ENCODE assay signal across 24 cellular contexts in genomic region chr6:75893776-75894152, GRCh38.
DNase-seq lines count a peak whose midpoint lies in the region; ATAC-seq and TF ChIP-seq lines count a peak whose summit lies in the region.
"Had no signal": no experiment of that assay in that cellular context is flagged by ENCODE, and none has a peak within 500 bp of the region (broad histone marks: within the 10 kb centered on the region; RNA-seq: fewer than 3 reads in every experiment).

No MANE protein-coding gene starts in this region.

- CTCF ChIA-PET in PC-3 (lab: Charles Lee): interaction anchor here (1.0 kb wide), 3 partner anchors 11 to 41 kb away, joined by 3 to 4 read pairs (median 3); no protein-coding TSS in a partner anchor

- peak overlapping the region; percentile 20 for H3K27ac Mint-ChIP-seq in osteocyte (ENCODE audit: unreplicated experiment)
- H3K27ac Mint-ChIP-seq: activated B cell treated with CpG ODN at 0.5 μM for 24 hours; activated CD4-positive, alpha-beta memory T cell treated with anti-CD3 and anti-CD28 coated beads for 36 hours; B cell; stimulated activated naive CD8-positive, alpha-beta T cell treated with anti-CD3 and anti-CD28 coated beads, Interleukin-15, amount 100 ng/mL, for 72 hours; T-helper 1 cell treated with Interleukin-12 subunit alpha and Interleukin-12 subunit beta and Interleukin-4 antibody, amounts not matched to agents 30 μg/mL and 1 μg/mL, for 36 hours had no signal

- no peak overlapping the region for H3K27ac ChIP-seq in PC-3 (ENCODE audit: low read length)
- H3K27ac ChIP-seq: 22Rv1, HL-60, left lung, psoas muscle, SJCRH30, transverse colon had no signal

- peaks cover 23% of the 10 kb centered on the region for H3K36me3 Mint-ChIP-seq in osteocyte (ENCODE audit: unreplicated experiment)
- H3K36me3 Mint-ChIP-seq: activated CD4-positive, alpha-beta memory T cell treated with anti-CD3 and anti-CD28 coated beads for 36 hours had no signal

- ATAC-seq in HG03064 (IDR thresholded peaks at IDR 0.05; ENCODE audit: low read depth, unreplicated experiment) (peak; percentile 13), PC-3 (no peak)
- ATAC-seq: stimulated activated naive CD8-positive, alpha-beta T cell treated with anti-CD3 and anti-CD28 coated beads, Interleukin-15, amount 100 ng/mL, for 72 hours had no signal

- no peaks in the 10 kb centered on the region for H3K27me3 Mint-ChIP-seq in osteocyte (ENCODE audit: unreplicated experiment)
- H3K27me3 Mint-ChIP-seq: activated CD4-positive, alpha-beta memory T cell treated with anti-CD3 and anti-CD28 coated beads for 36 hours; B cell; central memory CD8-positive, alpha-beta T cell; stimulated activated naive CD8-positive, alpha-beta T cell treated with anti-CD3 and anti-CD28 coated beads, Interleukin-15, amount 100 ng/mL, for 72 hours had no signal

- H3K4me1 ChIP-seq in PC-3 (ENCODE audit: insufficient read depth, low read length): no peaks in the 10 kb centered on the region
- H3K4me1 ChIP-seq: left lung, psoas muscle, SJCRH30, transverse colon had no signal

- H3K79me2 ChIP-seq in PC-3 (ENCODE audit: low read length): no peaks in the 10 kb centered on the region

- H3K4me3 Mint-ChIP-seq in osteocyte (ENCODE audit: unreplicated experiment): no peak overlapping the region
- H3K4me3 Mint-ChIP-seq: activated B cell treated with CpG ODN at 0.5 μM for 24 hours; activated CD4-positive, alpha-beta memory T cell treated with anti-CD3 and anti-CD28 coated beads for 36 hours; B cell; central memory CD8-positive, alpha-beta T cell; stimulated activated naive CD8-positive, alpha-beta T cell treated with anti-CD3 and anti-CD28 coated beads, Interleukin-15, amount 100 ng/mL, for 72 hours; T-helper 1 cell treated with Interleukin-12 subunit alpha and Interleukin-12 subunit beta and Interleukin-4 antibody, amounts not matched to agents 30 μg/mL and 1 μg/mL, for 36 hours had no signal

- intact Hi-C loops in PC-3 (cut with micrococcal nuclease): loop anchor here (1.0 to 5.0 kb wide), 3 partner anchors 36 to 1564 kb away; no protein-coding TSS in a partner anchor

- TF ChIP-seq CTCF in osteocyte (IDR thresholded peaks at IDR 0.05) (no peak), PC-3 (conservative IDR thresholded peaks at IDR 0.05; ENCODE audit: low read depth, low read length) (no peak)

- no peaks in the 10 kb centered on the region for H3K9me2 ChIP-seq in PC-3 (replicated peaks; ENCODE audit: low read length)

- no peaks in the 10 kb centered on the region for H4K20me1 ChIP-seq in PC-3 (ENCODE audit: low read length)

- no peak overlapping the region for H3K4me2 ChIP-seq in PC-3 (ENCODE audit: low read length)

- no peaks in the 10 kb centered on the region for H3K9me3 ChIP-seq in PC-3 (ENCODE audit: low read length)
- H3K9me3 ChIP-seq: left lung, psoas muscle, SJCRH30, transverse colon had no signal

- H3F3A ChIP-seq in PC-3 (ENCODE audit: low read length, unreplicated experiment): no peaks in the 10 kb centered on the region

- no peak overlapping the region for H2AFZ ChIP-seq in PC-3 (ENCODE audit: low read length)

- no peaks in the 10 kb centered on the region; the same call in 1 of the 2 replicates for H3K36me3 ChIP-seq in PC-3 (ENCODE audit: low read depth, low read length)
- H3K36me3 ChIP-seq: SJCRH30 had no signal

- peaks cover 5% of the 10 kb centered on the region for H3K4me1 Mint-ChIP-seq in osteocyte (ENCODE audit: unreplicated experiment)
- H3K4me1 Mint-ChIP-seq: activated B cell treated with CpG ODN at 0.5 μM for 24 hours; B cell; stimulated activated naive CD8-positive, alpha-beta T cell treated with anti-CD3 and anti-CD28 coated beads, Interleukin-15, amount 100 ng/mL, for 72 hours had no signal

- no TSS peak for BruUV-seq in PC-3 (replicated peaks; lab: Mats Ljungman, UMichigan)

- DNase-seq in DMS53 (lab: John Stamatoyannopoulos, UW) (peak; percentile 19), DMS53 treated with DMSO at 0.1 percent for 48 hours (lab: John Stamatoyannopoulos, UW; ENCODE audit: unreplicated experiment) (no peak), OCI-M1 (lab: John Stamatoyannopoulos, UW) (peak; percentile 66), osteocyte (ENCODE audit: extremely low spot score, unreplicated experiment) (no peak), PC-3 (no peak), activated gamma-delta T cell (lab: John Stamatoyannopoulos, UW) (no peak), GOT3 (lab: John Stamatoyannopoulos, UW) (no peak)
- DNase-seq: activated B cell treated with CpG ODN at 0.5 μM for 24 hours; activated CD4-positive, alpha-beta memory T cell treated with anti-CD3 and anti-CD28 coated beads for 36 hours; activated naive CD4-positive, alpha-beta T cell treated with Interleukin-2 at 50 U/mL for 16 hours; activated T-cell treated with anti-CD3 and anti-CD28 coated beads for 4 hours; effector CD4-positive, alpha-beta T cell; left lung; psoas muscle; stimulated activated CD4-positive, alpha-beta T cell treated with anti-CD3 and anti-CD28 coated beads, Interleukin-4, amount 100 ng/mL, for 1 hour; stimulated activated naive CD8-positive, alpha-beta T cell treated with anti-CD3 and anti-CD28 coated beads, Interleukin-15, amount 100 ng/mL, for 72 hours; transverse colon had no signal

- no peaks in the 10 kb centered on the region for H3K27me3 ChIP-seq in PC-3 (ENCODE audit: low read length)
- H3K27me3 ChIP-seq: left lung, SJCRH30, transverse colon had no signal

- no peak overlapping the region for H3K9ac ChIP-seq in PC-3 (ENCODE audit: low read length)

- no peak overlapping the region for H3K4me3 ChIP-seq in PC-3 (ENCODE audit: low read length)
- H3K4me3 ChIP-seq: left lung, psoas muscle, SJCRH30, transverse colon had no signal

- no peaks in the 10 kb centered on the region for H3K9me3 Mint-ChIP-seq in osteocyte (ENCODE audit: unreplicated experiment)
- H3K9me3 Mint-ChIP-seq: activated B cell treated with CpG ODN at 0.5 μM for 24 hours; activated CD4-positive, alpha-beta memory T cell treated with anti-CD3 and anti-CD28 coated beads for 36 hours; central memory CD8-positive, alpha-beta T cell; stimulated activated naive CD8-positive, alpha-beta T cell treated with anti-CD3 and anti-CD28 coated beads, Interleukin-15, amount 100 ng/mL, for 72 hours; T-helper 1 cell treated with Interleukin-12 subunit alpha and Interleukin-12 subunit beta and Interleukin-4 antibody, amounts not matched to agents 30 μg/mL and 1 μg/mL, for 36 hours had no signal

- POLR2A ChIA-PET in PC-3 (lab: Charles Lee; ENCODE audit: unreplicated experiment): no interaction called here

Comparison
In these comparisons a context has a peak if more than half of its experiments do, and no peak if none do; other contexts are left out.
1. DNase-seq: peak in DMS53 (single experiment) and OCI-M1 (single experiment); none in DMS53 treated with DMSO at 0.1 percent for 48 hours (single experiment), osteocyte (single experiment), PC-3 (single experiment), activated gamma-delta T cell (single experiment) and GOT3 (single experiment).